ENCODE assay signal across 1 cellular context in genomic region chr3:39290255-39290654, GRCh38.
TF ChIP-seq lines count a peak whose summit lies in the region.

No MANE protein-coding gene starts in this region.

TF ChIP-seq in HepG2, 621 proteins besides CTCF, POLR2A, EP300 and RAD21:
- TF ChIP-seq ISX (CRISPR knock-in tag; conservative IDR thresholded peaks at IDR 0.05) (no peak), ONECUT2 (CRISPR knock-in tag; IDR thresholded peaks at IDR 0.05) (no peak), ZNF276 (CRISPR knock-in tag; IDR thresholded peaks at IDR 0.05; ENCODE audit: low read depth) (no peak), CREB3 (CRISPR knock-in tag; IDR thresholded peaks at IDR 0.05) (no peak), GLI4 (CRISPR knock-in tag; IDR thresholded peaks at IDR 0.05; ENCODE audit: borderline replicate concordance) (no peak), ZNF337 (CRISPR knock-in tag; IDR thresholded peaks at IDR 0.05; ENCODE audit: borderline replicate concordance, low read depth) (no peak), SALL1 (CRISPR knock-in tag; IDR thresholded peaks at IDR 0.05) (no peak), HMG20A (CRISPR knock-in tag; IDR thresholded peaks at IDR 0.05; ENCODE audit: borderline replicate concordance) (no peak), ZNF557 (CRISPR knock-in tag; IDR thresholded peaks at IDR 0.05) (no peak), PLRG1 (conservative IDR thresholded peaks at IDR 0.05) (no peak), ZKSCAN8 (CRISPR knock-in tag; IDR thresholded peaks at IDR 0.05; ENCODE audit: borderline replicate concordance) (no peak), MEIS1 (CRISPR knock-in tag; IDR thresholded peaks at IDR 0.05; ENCODE audit: borderline replicate concordance) (no peak), ZXDC (CRISPR knock-in tag; IDR thresholded peaks at IDR 0.05) (no peak)
- TF ChIP-seq, protein P1, sequence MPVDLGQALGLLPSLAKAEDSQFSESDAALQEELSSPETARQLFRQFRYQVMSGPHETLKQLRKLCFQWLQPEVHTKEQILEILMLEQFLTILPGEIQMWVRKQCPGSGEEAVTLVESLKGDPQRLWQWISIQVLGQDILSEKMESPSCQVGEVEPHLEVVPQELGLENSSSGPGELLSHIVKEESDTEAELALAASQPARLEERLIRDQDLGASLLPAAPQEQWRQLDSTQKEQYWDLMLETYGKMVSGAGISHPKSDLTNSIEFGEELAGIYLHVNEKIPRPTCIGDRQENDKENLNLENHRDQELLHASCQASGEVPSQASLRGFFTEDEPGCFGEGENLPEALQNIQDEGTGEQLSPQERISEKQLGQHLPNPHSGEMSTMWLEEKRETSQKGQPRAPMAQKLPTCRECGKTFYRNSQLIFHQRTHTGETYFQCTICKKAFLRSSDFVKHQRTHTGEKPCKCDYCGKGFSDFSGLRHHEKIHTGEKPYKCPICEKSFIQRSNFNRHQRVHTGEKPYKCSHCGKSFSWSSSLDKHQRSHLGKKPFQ (CRISPR knock-in tag; IDR thresholded peaks at IDR 0.05; ENCODE audit: insufficient replicate concordance) = no peak
- TF ChIP-seq, protein P2, sequence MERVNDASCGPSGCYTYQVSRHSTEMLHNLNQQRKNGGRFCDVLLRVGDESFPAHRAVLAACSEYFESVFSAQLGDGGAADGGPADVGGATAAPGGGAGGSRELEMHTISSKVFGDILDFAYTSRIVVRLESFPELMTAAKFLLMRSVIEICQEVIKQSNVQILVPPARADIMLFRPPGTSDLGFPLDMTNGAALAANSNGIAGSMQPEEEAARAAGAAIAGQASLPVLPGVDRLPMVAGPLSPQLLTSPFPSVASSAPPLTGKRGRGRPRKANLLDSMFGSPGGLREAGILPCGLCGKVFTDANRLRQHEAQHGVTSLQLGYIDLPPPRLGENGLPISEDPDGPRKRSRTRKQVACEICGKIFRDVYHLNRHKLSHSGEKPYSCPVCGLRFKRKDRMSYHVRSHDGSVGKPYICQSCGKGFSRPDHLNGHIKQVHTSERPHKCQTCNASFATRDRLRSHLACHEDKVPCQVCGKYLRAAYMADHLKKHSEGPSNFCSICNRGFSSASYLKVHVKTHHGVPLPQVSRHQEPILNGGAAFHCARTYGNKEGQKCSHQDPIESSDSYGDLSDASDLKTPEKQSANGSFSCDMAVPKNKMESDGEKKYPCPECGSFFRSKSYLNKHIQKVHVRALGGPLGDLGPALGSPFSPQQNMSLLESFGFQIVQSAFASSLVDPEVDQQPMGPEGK (CRISPR knock-in tag; IDR thresholded peaks at IDR 0.05) = no peak
- TF ChIP-seq, protein P3, sequence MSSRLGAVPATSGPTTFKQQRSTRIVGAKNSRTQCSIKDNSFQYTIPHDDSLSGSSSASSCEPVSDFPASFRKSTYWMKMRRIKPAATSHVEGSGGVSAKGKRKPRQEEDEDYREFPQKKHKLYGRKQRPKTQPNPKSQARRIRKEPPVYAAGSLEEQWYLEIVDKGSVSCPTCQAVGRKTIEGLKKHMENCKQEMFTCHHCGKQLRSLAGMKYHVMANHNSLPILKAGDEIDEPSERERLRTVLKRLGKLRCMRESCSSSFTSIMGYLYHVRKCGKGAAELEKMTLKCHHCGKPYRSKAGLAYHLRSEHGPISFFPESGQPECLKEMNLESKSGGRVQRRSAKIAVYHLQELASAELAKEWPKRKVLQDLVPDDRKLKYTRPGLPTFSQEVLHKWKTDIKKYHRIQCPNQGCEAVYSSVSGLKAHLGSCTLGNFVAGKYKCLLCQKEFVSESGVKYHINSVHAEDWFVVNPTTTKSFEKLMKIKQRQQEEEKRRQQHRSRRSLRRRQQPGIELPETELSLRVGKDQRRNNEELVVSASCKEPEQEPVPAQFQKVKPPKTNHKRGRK (CRISPR knock-in tag; IDR thresholded peaks at IDR 0.05) = no peak
- TF ChIP-seq, protein P4, sequence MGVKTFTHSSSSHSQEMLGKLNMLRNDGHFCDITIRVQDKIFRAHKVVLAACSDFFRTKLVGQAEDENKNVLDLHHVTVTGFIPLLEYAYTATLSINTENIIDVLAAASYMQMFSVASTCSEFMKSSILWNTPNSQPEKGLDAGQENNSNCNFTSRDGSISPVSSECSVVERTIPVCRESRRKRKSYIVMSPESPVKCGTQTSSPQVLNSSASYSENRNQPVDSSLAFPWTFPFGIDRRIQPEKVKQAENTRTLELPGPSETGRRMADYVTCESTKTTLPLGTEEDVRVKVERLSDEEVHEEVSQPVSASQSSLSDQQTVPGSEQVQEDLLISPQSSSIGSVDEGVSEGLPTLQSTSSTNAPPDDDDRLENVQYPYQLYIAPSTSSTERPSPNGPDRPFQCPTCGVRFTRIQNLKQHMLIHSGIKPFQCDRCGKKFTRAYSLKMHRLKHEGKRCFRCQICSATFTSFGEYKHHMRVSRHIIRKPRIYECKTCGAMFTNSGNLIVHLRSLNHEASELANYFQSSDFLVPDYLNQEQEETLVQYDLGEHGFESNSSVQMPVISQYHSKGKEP (CRISPR knock-in tag; IDR thresholded peaks at IDR 0.05) = no peak
- TF ChIP-seq, protein P5, sequence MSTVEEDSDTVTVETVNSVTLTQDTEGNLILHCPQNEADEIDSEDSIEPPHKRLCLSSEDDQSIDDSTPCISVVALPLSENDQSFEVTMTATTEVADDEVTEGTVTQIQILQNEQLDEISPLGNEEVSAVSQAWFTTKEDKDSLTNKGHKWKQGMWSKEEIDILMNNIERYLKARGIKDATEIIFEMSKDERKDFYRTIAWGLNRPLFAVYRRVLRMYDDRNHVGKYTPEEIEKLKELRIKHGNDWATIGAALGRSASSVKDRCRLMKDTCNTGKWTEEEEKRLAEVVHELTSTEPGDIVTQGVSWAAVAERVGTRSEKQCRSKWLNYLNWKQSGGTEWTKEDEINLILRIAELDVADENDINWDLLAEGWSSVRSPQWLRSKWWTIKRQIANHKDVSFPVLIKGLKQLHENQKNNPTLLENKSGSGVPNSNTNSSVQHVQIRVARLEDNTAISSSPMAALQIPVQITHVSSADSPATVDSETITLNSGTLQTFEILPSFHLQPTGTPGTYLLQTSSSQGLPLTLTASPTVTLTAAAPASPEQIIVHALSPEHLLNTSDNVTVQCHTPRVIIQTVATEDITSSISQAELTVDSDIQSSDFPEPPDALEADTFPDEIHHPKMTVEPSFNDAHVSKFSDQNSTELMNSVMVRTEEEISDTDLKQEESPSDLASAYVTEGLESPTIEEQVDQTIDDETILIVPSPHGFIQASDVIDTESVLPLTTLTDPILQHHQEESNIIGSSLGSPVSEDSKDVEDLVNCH (CRISPR knock-in tag; IDR thresholded peaks at IDR 0.05) = no peak
